ENCODE assay signal across 15 cellular contexts in the genomic region with DNA sequence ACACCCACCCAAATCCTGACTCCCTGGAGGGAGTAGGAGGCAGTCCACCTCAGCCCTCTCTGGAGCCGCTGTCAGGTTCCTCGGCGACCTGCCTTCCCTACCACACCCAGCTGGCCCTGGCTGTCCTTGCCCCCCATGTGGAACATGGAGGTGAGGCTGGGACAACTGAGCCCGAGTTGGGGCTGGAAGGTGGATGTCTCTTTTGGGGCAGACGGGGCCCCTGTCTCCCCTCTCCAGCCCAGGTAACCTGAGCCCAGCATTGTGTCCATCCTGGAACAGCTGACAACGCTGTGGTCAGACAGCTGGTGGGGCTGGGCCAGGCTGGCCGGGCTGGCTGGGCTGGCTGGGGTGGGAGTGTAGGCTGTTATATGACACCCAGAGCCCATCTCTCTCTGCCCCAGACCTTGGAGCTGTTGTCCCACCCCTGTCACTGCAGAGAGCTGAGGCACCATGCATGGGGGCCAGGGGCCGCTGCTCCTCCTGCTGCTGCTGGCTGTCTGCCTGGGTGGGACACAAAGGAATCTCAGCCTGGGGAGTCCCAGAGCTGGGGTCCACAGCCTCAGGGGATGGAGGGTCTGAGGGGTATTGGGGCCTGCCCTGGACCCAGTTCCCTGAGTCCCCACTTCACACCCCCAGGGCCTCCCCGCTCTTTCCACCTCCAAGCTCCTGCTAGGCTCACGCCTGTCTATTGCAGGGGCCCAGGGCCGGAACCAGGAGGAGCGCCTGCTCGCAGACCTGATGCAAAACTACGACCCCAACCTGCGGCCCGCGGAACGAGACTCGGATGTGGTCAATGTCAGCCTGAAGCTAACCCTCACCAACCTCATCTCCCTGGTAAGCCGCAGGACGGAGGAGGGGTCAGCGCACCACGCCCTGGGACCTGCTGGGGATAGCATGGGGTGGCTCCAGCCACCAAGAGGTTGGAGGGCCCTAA. TPM values are rescaled to one million over a fixed set of nuclear protein-coding genes. Genes with fewer than 3 reads are reported as not detected.
DNase-seq lines count a peak whose midpoint lies in the region; ATAC-seq, FAIRE-seq and TF ChIP-seq lines count a peak whose summit lies in the region.
"Had no signal": no experiment of that assay in that cellular context is flagged by ENCODE, and none has a peak within 500 bp of the region (broad histone marks: within the 10 kb centered on the region; RNA-seq: fewer than 3 reads in every experiment).

A gene with protein sequence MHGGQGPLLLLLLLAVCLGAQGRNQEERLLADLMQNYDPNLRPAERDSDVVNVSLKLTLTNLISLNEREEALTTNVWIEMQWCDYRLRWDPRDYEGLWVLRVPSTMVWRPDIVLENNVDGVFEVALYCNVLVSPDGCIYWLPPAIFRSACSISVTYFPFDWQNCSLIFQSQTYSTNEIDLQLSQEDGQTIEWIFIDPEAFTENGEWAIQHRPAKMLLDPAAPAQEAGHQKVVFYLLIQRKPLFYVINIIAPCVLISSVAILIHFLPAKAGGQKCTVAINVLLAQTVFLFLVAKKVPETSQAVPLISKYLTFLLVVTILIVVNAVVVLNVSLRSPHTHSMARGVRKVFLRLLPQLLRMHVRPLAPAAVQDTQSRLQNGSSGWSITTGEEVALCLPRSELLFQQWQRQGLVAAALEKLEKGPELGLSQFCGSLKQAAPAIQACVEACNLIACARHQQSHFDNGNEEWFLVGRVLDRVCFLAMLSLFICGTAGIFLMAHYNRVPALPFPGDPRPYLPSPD (plus strand): TSS at position 395 of the 934 bp plus-strand sequence. CDS start 56 bp downstream, at position 451.

- H3K9me3 ChIP-seq in H1 (ENCODE audit: insufficient read depth in 2 of 2, low read depth in 1 of 2, low read length in 1 of 2) (0 out of 4 replicates have a peak, but pooled peaks cover 0 to 5% of the 10 kb centered on the region in 2 experiments), upper lobe of right lung (no peaks in the 10 kb centered on the region)
- H3K9me3 ChIP-seq: uterus had no signal

- CTCF ChIA-PET in H1 (lab: Charles Lee; ENCODE audit: partially characterized antibody) = interaction anchor here (0.8 to 5.5 kb wide), 11 partner anchors 8 to 421 kb away, joined by 3 to 29 read pairs (median 4); a partner anchor contains a TSS

- no peak within 1 kb of the TSS for H2AK5ac ChIP-seq in H1 (ENCODE audit: low read depth, low read length)

- no peak for ATAC-seq in Right ventricle myocardium inferior
- no peak for ATAC-seq in upper lobe of right lung
- ATAC-seq in GM21786 (IDR thresholded peaks at IDR 0.05; ENCODE audit: unreplicated experiment) = no peak
- ATAC-seq: stimulated activated effector memory CD8-positive, alpha-beta T cell treated with anti-CD3 and anti-CD28 coated beads, Interleukin-12 subunit alpha, Interleukin-12 subunit beta, amount 100 ng/mL, for 72 hours had no signal

- H4K8ac ChIP-seq in H1 (ENCODE audit: extremely low read depth, insufficient read depth, low read length) = peak within 1 kb of the TSS; percentile 87; the same call in 1 of the 2 replicates

- no peak within 1 kb of the TSS for H2AFZ ChIP-seq in H1 (ENCODE audit: low read length)

- H3K27ac Mint-ChIP-seq in nephron = peak within 1 kb of the TSS; percentile 52 to 73 (median 64)
- H3K27ac Mint-ChIP-seq: stimulated activated effector memory CD8-positive, alpha-beta T cell treated with anti-CD3 and anti-CD28 coated beads, Interleukin-12 subunit alpha, Interleukin-12 subunit beta, amount 100 ng/mL, for 72 hours had no signal

- H3K79me1 ChIP-seq in H1 (ENCODE audit: low read depth, low read length) = no peaks in the 10 kb centered on the region

- 0 out of 2 replicates have a peak, but pooled peaks cover 1% of the 10 kb centered on the region for H3K23me2 ChIP-seq in H1 (ENCODE audit: low read depth, low read length)

- no peak within 1 kb of the TSS for H3K4ac ChIP-seq in H1 (replicated peaks; ENCODE audit: insufficient read length, low read depth, low read length)

- TF ChIP-seq CTCF in H1 (IDR thresholded peaks at IDR 0.05; ENCODE audit: control extremely low read depth in 1 of 3, insufficient read depth in 1 of 3, low read depth in 1 of 3, low read length in 3 of 3) (no peak), nephron (IDR thresholded peaks at IDR 0.05; ENCODE audit: unreplicated experiment in 3 of 3) (no peak), upper lobe of right lung (IDR thresholded peaks at IDR 0.05) (no peak)

- TF ChIP-seq EP300 in H1 (IDR thresholded peaks at IDR 0.05; ENCODE audit: borderline replicate concordance in 1 of 2, low read depth in 2 of 2, low read length in 2 of 2) = no peak

- H3K14ac ChIP-seq in H1 (ENCODE audit: insufficient read length) = no peak within 1 kb of the TSS

- TF ChIP-seq POLR2A in H1 (IDR thresholded peaks at IDR 0.05; ENCODE audit: control extremely low read depth in 1 of 2, low read depth in 2 of 2, low read length in 2 of 2) = no peak

- no peaks in the 10 kb centered on the region for H3K9me3 Mint-ChIP-seq in nephron
- H3K9me3 Mint-ChIP-seq: stimulated activated effector memory CD8-positive, alpha-beta T cell treated with anti-CD3 and anti-CD28 coated beads, Interleukin-12 subunit alpha, Interleukin-12 subunit beta, amount 100 ng/mL, for 72 hours had no signal

- no peak within 1 kb of the TSS for H3K23ac ChIP-seq in H1 (ENCODE audit: insufficient read length)

- no peak within 1 kb of the TSS; the same call in none of the 2 replicates for H3K18ac ChIP-seq in H1 (ENCODE audit: extremely low read depth, low read length)

- H3K36me3 ChIP-seq in H1 (ENCODE audit: control insufficient read depth in 2 of 4, insufficient read depth in 4 of 4, low read length in 3 of 4) (no peaks in the 10 kb centered on the region), upper lobe of right lung (no peaks in the 10 kb centered on the region)
- H3K36me3 ChIP-seq: uterus had no signal

- H3K79me2 ChIP-seq in H1 (ENCODE audit: control insufficient read depth in 1 of 2, insufficient read depth in 2 of 2, low read length in 2 of 2) = no peaks in the 10 kb centered on the region

- no peaks in the 10 kb centered on the region for H3K27me3 Mint-ChIP-seq in nephron (ENCODE audit: low read depth)

- no peak within 1 kb of the TSS for H3K9ac ChIP-seq in H1 (replicated peaks in 1 of 4; ENCODE audit: extremely low read depth in 1 of 4, low read depth in 3 of 4, low read length in 3 of 4)

- POLR2A ChIA-PET in H1 (lab: Charles Lee; ENCODE audit: partially characterized antibody) = interaction anchor here (1.2 to 4.0 kb wide), 6 partner anchors 8 to 53 kb away, joined by 4 to 24 read pairs (median 6); a partner anchor contains a TSS

- H3K4me3 Mint-ChIP-seq in nephron = peak within 1 kb of the TSS; percentile 65 to 89 (median 72)
- H3K4me3 Mint-ChIP-seq: stimulated activated effector memory CD8-positive, alpha-beta T cell treated with anti-CD3 and anti-CD28 coated beads, Interleukin-12 subunit alpha, Interleukin-12 subunit beta, amount 100 ng/mL, for 72 hours had no signal

- H3K4me2 ChIP-seq in H1 (ENCODE audit: insufficient read depth in 1 of 2, low read depth in 2 of 2, low read length in 2 of 2) = peak within 1 kb of the TSS in 1 of 2 experiments; percentile 5; a peak in 1 of 4 replicates

- H3K4me3 ChIP-seq in H1 (ENCODE audit: extremely low read depth in 1 of 4, insufficient read depth in 2 of 4, low read depth in 3 of 4, low read length in 4 of 4) (no peak within 1 kb of the TSS), upper lobe of right lung (no peak within 1 kb of the TSS)
- H3K4me3 ChIP-seq: uterus had no signal

- peak; percentile 68 for DNase-seq in cardiac septum (ENCODE audit: low spot score)
- DNase-seq in Right ventricle myocardium inferior (ENCODE audit: missing footprints) = no peak
- peak in 1 of 2 experiments; percentile 53 for DNase-seq in H1 (ENCODE audit: low read depth in 1 of 2, low spot score in 2 of 2)
- peak; percentile 59 for DNase-seq in upper lobe of right lung
- DNase-seq in stimulated activated CD4-positive, alpha-beta T cell treated with anti-CD3 and anti-CD28 coated beads, Interleukin-2, amount 100 ng/mL, for 24 hours = no peak
- no peak for DNase-seq in stimulated activated CD4-positive, alpha-beta T cell treated with anti-CD3 and anti-CD28 coated beads, Interleukin-15, amount 100 ng/mL, for 24 hours
- DNase-seq: ACHN; Calu3; effector CD4-positive, alpha-beta T cell; NCI-H1092 treated with DMSO at 0.1 percent for 48 hours had no signal

- no peak for FAIRE-seq in H1 (lab: Jason Lieb, UNC)

- no peak within 1 kb of the TSS for H2BK120ac ChIP-seq in H1 (replicated peaks; ENCODE audit: low read depth, low read length)

- H3K36me3 Mint-ChIP-seq in nephron (ENCODE audit: low read depth) = peaks cover 8% of the 10 kb centered on the region
- H3K36me3 Mint-ChIP-seq: stimulated activated effector memory CD8-positive, alpha-beta T cell treated with anti-CD3 and anti-CD28 coated beads, Interleukin-12 subunit alpha, Interleukin-12 subunit beta, amount 100 ng/mL, for 72 hours had no signal

- peaks cover 49% of the 10 kb centered on the region for H3K4me1 Mint-ChIP-seq in nephron

- intact Hi-C loops in cardiac septum (cut with DNase I) (no loop called here), Right ventricle myocardium inferior (cut with DNase I) (no loop called here), upper lobe of right lung (cut with DNase I) (no loop called here)

- peak within 1 kb of the TSS; percentile 54 for H4K91ac ChIP-seq in H1 (replicated peaks; ENCODE audit: insufficient read length, low read length)

- TF ChIP-seq RAD21 in H1 (IDR thresholded peaks at IDR 0.05 in 1 of 2, conservative IDR thresholded peaks at IDR 0.05 in 1 of 2; ENCODE audit: low read depth in 2 of 2, low read length in 2 of 2) = no peak

- H3K4me1 ChIP-seq in H1 (replicated peaks in 1 of 4; ENCODE audit: control insufficient read depth in 3 of 4, insufficient read depth in 4 of 4, low read length in 3 of 4) = peaks cover 0 to 15% (median 10%) of the 10 kb centered on the region in 4 experiments; a peak in 6 of 7 replicates
- no peaks in the 10 kb centered on the region for H3K4me1 ChIP-seq in upper lobe of right lung
- H3K4me1 ChIP-seq: uterus had no signal

- 0 out of 2 replicates have a peak within 1 kb of the TSS, but pooled peaks have one; percentile 52 for H2BK5ac ChIP-seq in H1 (ENCODE audit: low read depth, low read length)

- no peak within 1 kb of the TSS for H4K5ac ChIP-seq in H1 (ENCODE audit: insufficient read length, low read depth, low read length)

- H3K27me3 ChIP-seq in H1 (replicated peaks in 1 of 4; ENCODE audit: control insufficient read depth in 3 of 4, extremely low read depth in 1 of 4, insufficient read depth in 3 of 4, low read length in 3 of 4) (no peaks in the 10 kb centered on the region), upper lobe of right lung (peaks cover 5% of the 10 kb centered on the region)
- H3K27me3 ChIP-seq: uterus had no signal

- H2BK15ac ChIP-seq in H1 (ENCODE audit: low read length) = peak within 1 kb of the TSS; percentile 16; the same call in 1 of the 2 replicates

- H4K20me1 ChIP-seq in H1 (replicated peaks in 1 of 2; ENCODE audit: control insufficient read depth in 1 of 2, insufficient read depth in 2 of 2, low read length in 2 of 2) = peaks cover 2 to 4% of the 10 kb centered on the region in 2 experiments

- peak within 1 kb of the TSS; percentile 21; the same call in 1 of the 2 replicates for H2BK20ac ChIP-seq in H1 (ENCODE audit: low read length)

- H3K27ac ChIP-seq in H1 (ENCODE audit: low read depth, low read length) (no peak within 1 kb of the TSS), upper lobe of right lung (no peak within 1 kb of the TSS)
- H3K27ac ChIP-seq: uterus had no signal

- 84% methylated on average over 23 of the region's 23 CpGs; no CpG with 5 or more reads in 1 of the 2 experiments for whole genome bisulfite sequencing in H1 (ENCODE audit: extremely low coverage in 1 of 2, insufficient coverage in 1 of 2, insufficient read length in 1 of 2, insufficient replicate concordance in 2 of 2, low coverage in 1 of 2, low lambda C conversion rate in 2 of 2, missing lambda C conversion rate in 1 of 2), 2 experiments

- no peak within 1 kb of the TSS; the same call in 1 of the 2 replicates for H2BK12ac ChIP-seq in H1 (ENCODE audit: low read depth, low read length)

- no peak within 1 kb of the TSS for H3K56ac ChIP-seq in H1 (replicated peaks; ENCODE audit: insufficient read length, low read depth, low read length)

RNA-seq across cellular contexts. Expression of the gene that starts here (rescaled TPM):
- total RNA-seq in cardiac septum = not detected
- not detected for total RNA-seq in Right ventricle myocardium inferior
- not detected in 2 replicates for total RNA-seq in H1 (2021; fragmentation: NEBNext Ultra II Directional; extraction: Animal tissue kit (Norgen Biotek cat#: 25700))
- polyA plus RNA-seq in H1 (2011; rRNA removed) = 0.05 TPM in 2 replicates
- polyA plus RNA-seq in H1 (2011; cell fraction: cytosol; rRNA removed) = 0.08 TPM
- 0.14 TPM for polyA plus RNA-seq in H1 (2011; cell fraction: nucleus; rRNA removed)
- 0.09 to 0.12 TPM in 2 of 4 replicates, not detected in the others for polyA plus RNA-seq in H1 (2012, experiment 1 of 2)
- polyA plus RNA-seq in H1 (2012, experiment 2 of 2) = not detected
- 0.02 TPM for polyA plus RNA-seq in H1 (2013, experiment 1 of 2)
- not detected for polyA plus RNA-seq in H1 (2013, experiment 2 of 2)
- not detected in 2 replicates for polyA minus RNA-seq in H1 (2011; rRNA and poly(A)+ RNA removed)
- not detected for polyA minus RNA-seq in H1 (2011; cell fraction: cytosol; rRNA and poly(A)+ RNA removed)
- not detected for polyA minus RNA-seq in H1 (2011; cell fraction: nucleus; rRNA and poly(A)+ RNA removed)
- total RNA-seq in upper lobe of right lung = not detected
- total RNA-seq: Calu3, mononuclear cell, uterus had no signal

Comparison
In these comparisons a context has a peak if more than half of its experiments do, and no peak if none do; other contexts are left out.
1. Peak in DNase-seq in cardiac septum; RNA of the gene not detected or under 1 TPM.
2. Peak in DNase-seq in upper lobe of right lung; RNA of the gene not detected or under 1 TPM.